ENCODE assay signal across 1 cellular context in the genomic region with DNA sequence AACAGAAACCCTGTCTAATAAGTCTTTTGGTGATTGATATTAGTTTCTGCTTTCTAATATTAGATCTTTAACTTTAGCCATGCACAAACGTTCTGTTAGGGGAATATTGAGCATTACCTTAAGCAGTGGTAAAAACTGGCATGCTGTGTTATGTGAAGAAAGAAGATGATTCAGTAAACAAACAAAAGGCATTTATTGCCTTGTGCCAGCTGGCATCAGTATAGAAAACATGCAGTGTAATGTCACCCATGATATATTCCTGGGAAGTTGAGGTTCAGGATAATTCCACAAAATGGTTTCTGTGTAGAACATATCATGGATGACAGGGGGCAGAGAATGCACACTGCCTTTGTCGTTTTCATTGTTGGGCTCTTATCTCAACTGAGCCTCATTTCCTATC.
TF ChIP-seq lines count a peak whose summit lies in the region.

No MANE protein-coding gene starts in this region.

TF ChIP-seq in A549, 52 proteins besides CTCF, POLR2A, EP300 and RAD21:
- TF ChIP-seq, protein P1, sequence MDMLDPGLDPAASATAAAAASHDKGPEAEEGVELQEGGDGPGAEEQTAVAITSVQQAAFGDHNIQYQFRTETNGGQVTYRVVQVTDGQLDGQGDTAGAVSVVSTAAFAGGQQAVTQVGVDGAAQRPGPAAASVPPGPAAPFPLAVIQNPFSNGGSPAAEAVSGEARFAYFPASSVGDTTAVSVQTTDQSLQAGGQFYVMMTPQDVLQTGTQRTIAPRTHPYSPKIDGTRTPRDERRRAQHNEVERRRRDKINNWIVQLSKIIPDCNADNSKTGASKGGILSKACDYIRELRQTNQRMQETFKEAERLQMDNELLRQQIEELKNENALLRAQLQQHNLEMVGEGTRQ (IDR thresholded peaks at IDR 0.05), result no peak
- TF ChIP-seq FOSL2 (IDR thresholded peaks at IDR 0.05) (no peak), FOSL2 (CRISPR knock-in tag; IDR thresholded peaks at IDR 0.05) (peak; percentile 36; the same call in 1 of the 2 replicates), FOSB (CRISPR knock-in tag; IDR thresholded peaks at IDR 0.05) (no peak)
